ENCODE assay signal across 1 cellular context in the genomic region with DNA sequence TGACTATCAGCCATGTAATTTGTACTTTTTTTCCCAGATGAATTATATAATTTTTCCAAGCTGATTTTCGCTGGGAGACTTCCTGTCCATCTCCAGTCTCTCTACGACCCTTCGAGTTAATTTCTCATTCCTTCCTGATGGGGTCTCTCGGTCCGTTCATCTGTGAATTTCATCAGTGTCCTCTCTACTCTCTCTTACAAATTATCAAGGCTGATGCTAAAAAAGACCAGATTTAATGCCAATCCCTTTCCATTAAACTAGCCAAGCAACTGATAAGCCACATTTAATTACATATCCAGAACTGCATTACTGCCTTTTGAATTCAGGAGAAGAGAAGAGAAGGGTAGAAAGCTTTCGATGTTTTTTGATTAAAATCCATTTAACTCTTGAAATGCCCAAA.
TF ChIP-seq lines count a peak whose summit lies in the region.

No MANE protein-coding gene starts in this region.

TF ChIP-seq in HepG2, 621 proteins besides CTCF, POLR2A, EP300 and RAD21:
- TF ChIP-seq SMC3 (IDR thresholded peaks at IDR 0.05; ENCODE audit: low read length) (no peak), KLF9 (CRISPR knock-in tag; IDR thresholded peaks at IDR 0.05; ENCODE audit: low read depth) (no peak), ZNF260 (CRISPR knock-in tag; IDR thresholded peaks at IDR 0.05; ENCODE audit: borderline replicate concordance, low read depth) (no peak), MEIS2 (CRISPR knock-in tag; IDR thresholded peaks at IDR 0.05) (no peak), TEAD3 (CRISPR knock-in tag; optimal IDR thresholded peaks at IDR 0.05; ENCODE audit: borderline replicate concordance) (peak; percentile 30)
